In genomic region chr21:45078877-45079281, GRCh38 we compare ENCODE assay signal across 8 cellular contexts. TPM values are rescaled to one million over a fixed set of nuclear protein-coding genes. Genes with fewer than 3 reads are reported as not detected.
DNase-seq lines count a peak whose midpoint lies in the region; ATAC-seq and TF ChIP-seq lines count a peak whose summit lies in the region.

No MANE protein-coding gene starts in this region.

- POLR2A ChIA-PET in GM10248 (lab: Yijun Ruan, JAX): no interaction called here

- in situ Hi-C loops in GM13976 (cut with MboI; ENCODE audit: low sequenced_read_pairs, unreplicated experiment): no loop called here

- ATAC-seq in GM19455 (IDR thresholded peaks at IDR 0.05; ENCODE audit: unreplicated experiment): no peak

- DNase-seq in AML-193 (lab: John Stamatoyannopoulos, UW): peak; percentile 96
- peak; percentile 58 for DNase-seq in SKM-1 (lab: John Stamatoyannopoulos, UW; ENCODE audit: unreplicated experiment)
- DNase-seq in activated naive CD4-positive, alpha-beta T cell treated with anti-CD3 and anti-CD28 coated beads, Interleukin-2, amount 50 U/mL, for 16 hours: peak; percentile 69
- peak; percentile 8 for DNase-seq in renal cortical epithelial cell (ENCODE audit: low read depth)
- no peak for DNase-seq in mesenteric fat pad (ENCODE audit: low spot score)
- DNase-seq in GM13976 (ENCODE audit: low spot score): no peak
- no peak for DNase-seq in GM10248 (ENCODE audit: extremely low spot score)

- CTCF ChIA-PET in GM10248 (lab: Yijun Ruan, JAX): interaction anchor here (0.7 to 3.2 kb wide), 9 partner anchors 10 to 129 kb away, joined by 3 to 19 read pairs (median 3); no protein-coding TSS in a partner anchor

- TF ChIP-seq CTCF in GM13976 (IDR thresholded peaks at IDR 0.05; ENCODE audit: borderline replicate concordance, control extremely low read depth, extremely low read depth, insufficient read depth, missing control alignments) (no peak), GM10248 (IDR thresholded peaks at IDR 0.05; ENCODE audit: control extremely low read depth, extremely low read depth, low read depth, missing control alignments) (no peak)

RNA-seq across cellular contexts. Expression of gene ADARB1, which starts 4.5 kb away (rescaled TPM):
- total RNA-seq in renal cortical epithelial cell (2.4 and 9.7 TPM in 2 replicates), mesenteric fat pad (39.6 TPM)

Comparison
In these comparisons a context has a peak if more than half of its experiments do, and no peak if none do; other contexts are left out.
1. DNase-seq: peak in AML-193 (2 of 2), SKM-1 (single experiment), activated naive CD4-positive, alpha-beta T cell treated with anti-CD3 and anti-CD28 coated beads, Interleukin-2, amount 50 U/mL, for 16 hours (single experiment) and renal cortical epithelial cell (single experiment); none in mesenteric fat pad (single experiment), GM13976 (single experiment) and GM10248 (single experiment).